Comparison of ENCODE assay signal across 1 cellular context in genomic region chr3:136250862-136251460, GRCh38.
TF ChIP-seq lines count a peak whose summit lies in the region.

No MANE protein-coding gene starts in this region.

TF ChIP-seq in HepG2, 621 proteins besides CTCF, POLR2A, EP300 and RAD21 (continued from another document and continues in another):
- TF ChIP-seq HMGXB3 (CRISPR knock-in tag; IDR thresholded peaks at IDR 0.05; ENCODE audit: borderline replicate concordance): no peak
- TF ChIP-seq MTF1 (CRISPR knock-in tag; IDR thresholded peaks at IDR 0.05): peak; percentile 61; the same call in 1 of the 2 replicates
- peak; percentile 70; the same call in 1 of the 2 replicates for TF ChIP-seq NFKBIZ (CRISPR knock-in tag; IDR thresholded peaks at IDR 0.05)
- no peak for TF ChIP-seq SMAD9 (CRISPR knock-in tag; IDR thresholded peaks at IDR 0.05)
- 0 out of 2 replicates have a peak, but pooled peaks have one; percentile 66 for TF ChIP-seq ZBTB42 (CRISPR knock-in tag; IDR thresholded peaks at IDR 0.05)
- TF ChIP-seq ATF5 (CRISPR knock-in tag; IDR thresholded peaks at IDR 0.05; ENCODE audit: low read depth): peak; percentile 91; the same call in 1 of the 2 replicates
- TF ChIP-seq NFE2L2 (IDR thresholded peaks at IDR 0.05; ENCODE audit: low read length): no peak
- TF ChIP-seq RAD51 (IDR thresholded peaks at IDR 0.05; ENCODE audit: borderline replicate concordance): no peak
- peak; percentile 66; the same call in 1 of the 2 replicates for TF ChIP-seq ZNF562 (CRISPR knock-in tag; IDR thresholded peaks at IDR 0.05; ENCODE audit: borderline replicate concordance)
- no peak for TF ChIP-seq ZNF10 (CRISPR knock-in tag; IDR thresholded peaks at IDR 0.05; ENCODE audit: borderline replicate concordance, low read depth)
- peak; percentile 91; the same call in 1 of the 2 replicates for TF ChIP-seq CERS6 (CRISPR knock-in tag; IDR thresholded peaks at IDR 0.05)
- no peak for TF ChIP-seq ZNF124 (CRISPR knock-in tag; IDR thresholded peaks at IDR 0.05)
- TF ChIP-seq ELK4 (CRISPR knock-in tag; IDR thresholded peaks at IDR 0.05; ENCODE audit: borderline replicate concordance): peak; percentile 90; the same call in 1 of the 2 replicates
- 0 out of 4 replicates have a peak, but pooled peaks of 1 of the 2 experiments have one; percentile 20 for TF ChIP-seq HMGXB4 (CRISPR knock-in tag; IDR thresholded peaks at IDR 0.05; ENCODE audit: borderline replicate concordance in 1 of 2, low read depth in 1 of 2)
- TF ChIP-seq TMF1 (CRISPR knock-in tag; IDR thresholded peaks at IDR 0.05; ENCODE audit: low read depth): no peak; the same call in 1 of the 2 replicates
- no peak for TF ChIP-seq TAF1 (CRISPR knock-in tag; IDR thresholded peaks at IDR 0.05)
- no peak for TF ChIP-seq ZNF282 (IDR thresholded peaks at IDR 0.05; ENCODE audit: partially characterized antibody)
- peak; percentile 88; the same call in 1 of the 2 replicates for TF ChIP-seq ZNF577 (CRISPR knock-in tag; IDR thresholded peaks at IDR 0.05; ENCODE audit: borderline replicate concordance, low read depth)
- no peak for TF ChIP-seq RORA (CRISPR knock-in tag; IDR thresholded peaks at IDR 0.05)
- TF ChIP-seq PCBP1 (IDR thresholded peaks at IDR 0.05; ENCODE audit: borderline replicate concordance, low read depth, low read length): no peak
- no peak for TF ChIP-seq CREM (IDR thresholded peaks at IDR 0.05)
- TF ChIP-seq CREM (CRISPR knock-in tag; IDR thresholded peaks at IDR 0.05): no peak
- no peak for TF ChIP-seq CREB1 (IDR thresholded peaks at IDR 0.05)
- no peak for TF ChIP-seq CREB1 (CRISPR knock-in tag; IDR thresholded peaks at IDR 0.05)
- no peak for TF ChIP-seq BCLAF1 (IDR thresholded peaks at IDR 0.05)
- TF ChIP-seq FOSL2 (CRISPR knock-in tag; IDR thresholded peaks at IDR 0.05): peak; percentile 40; the same call in 1 of the 2 replicates
- TF ChIP-seq ZNF331 (CRISPR knock-in tag; IDR thresholded peaks at IDR 0.05): peak; percentile 56; the same call in 1 of the 2 replicates
- TF ChIP-seq AHR (CRISPR knock-in tag; IDR thresholded peaks at IDR 0.05): peak; percentile 70; the same call in 1 of the 2 replicates
- no peak for TF ChIP-seq ZUFSP (CRISPR knock-in tag; IDR thresholded peaks at IDR 0.05; ENCODE audit: borderline replicate concordance)
- peak; percentile 16; the same call in 1 of the 2 replicates for TF ChIP-seq MNT (IDR thresholded peaks at IDR 0.05)
- no peak for TF ChIP-seq HNRNPK (IDR thresholded peaks at IDR 0.05; ENCODE audit: low read depth, low read length, poor library complexity, severe bottlenecking)
- TF ChIP-seq ZBTB49 (CRISPR knock-in tag; IDR thresholded peaks at IDR 0.05; ENCODE audit: borderline replicate concordance): no peak
- TF ChIP-seq SKIL (CRISPR knock-in tag; IDR thresholded peaks at IDR 0.05; ENCODE audit: borderline replicate concordance): no peak
- TF ChIP-seq IRF1 (CRISPR knock-in tag; IDR thresholded peaks at IDR 0.05; ENCODE audit: low read depth): 0 out of 2 replicates have a peak, but pooled peaks have one; percentile 76
